22 cellular contexts compared by ENCODE assay signal in genomic region chr4:36264205-36264826, GRCh38. TPM values are rescaled to one million over a fixed set of nuclear protein-coding genes. Genes with fewer than 3 reads are reported as not detected.
DNase-seq lines count a peak whose midpoint lies in the region; ATAC-seq, FAIRE-seq and TF ChIP-seq lines count a peak whose summit lies in the region.
"Had no signal": no experiment of that assay in that cellular context is flagged by ENCODE, and none has a peak within 500 bp of the region (broad histone marks: within the 10 kb centered on the region; RNA-seq: fewer than 3 reads in every experiment).

No MANE protein-coding gene starts in this region.

- no peaks in the 10 kb centered on the region for H3K4me1 ChIP-seq in keratinocyte (ENCODE audit: control insufficient read depth, extremely low read depth, insufficient read depth, low read length)
- H3K4me1 ChIP-seq in GM23248 (ENCODE audit: insufficient read depth): no peaks in the 10 kb centered on the region
- peaks cover 5% of the 10 kb centered on the region for H3K4me1 ChIP-seq in suprapubic skin
- no peaks in the 10 kb centered on the region for H3K4me1 ChIP-seq in mesenchymal stem cell (ENCODE audit: control insufficient read depth, insufficient read depth, low read depth, low read length)
- H3K4me1 ChIP-seq: A549 had no signal

- dilution Hi-C loops in keratinocyte (cut with MboI; ENCODE audit: extremely low pct_ligation_motif_present, low sequenced_read_pairs): no loop called here

- peak overlapping the region; percentile 30 for H3K27ac Mint-ChIP-seq in activated T-cell treated with anti-CD3 and anti-CD28 coated beads, Interleukin-2, amount 50 U/mL, for 24 hours
- H3K27ac Mint-ChIP-seq in WTC11: no peak overlapping the region; the same call in 1 of the 2 replicates
- H3K27ac Mint-ChIP-seq in stimulated activated naive CD8-positive, alpha-beta T cell treated with anti-CD3 and anti-CD28 coated beads, Interleukin-15, amount 100 ng/mL, for 72 hours: peak overlapping the region in 1 of 2 donors; percentile 6

- H3K4me3 Mint-ChIP-seq in activated T-cell treated with anti-CD3 and anti-CD28 coated beads, Interleukin-2, amount 50 U/mL, for 24 hours: no peak overlapping the region
- no peak overlapping the region for H3K4me3 Mint-ChIP-seq in WTC11
- H3K4me3 Mint-ChIP-seq in stimulated activated naive CD8-positive, alpha-beta T cell treated with anti-CD3 and anti-CD28 coated beads, Interleukin-15, amount 100 ng/mL, for 72 hours: peak overlapping the region in 1 of 2 donors; percentile 0
- H3K4me3 Mint-ChIP-seq: CD4-positive, alpha-beta memory T cell had no signal

- H3K9me3 ChIP-seq in keratinocyte (ENCODE audit: control insufficient read depth, low read depth, low read length): no peaks in the 10 kb centered on the region
- H3K9me3 ChIP-seq in GM23248 (ENCODE audit: low read depth): no peaks in the 10 kb centered on the region
- no peaks in the 10 kb centered on the region for H3K9me3 ChIP-seq in suprapubic skin
- H3K9me3 ChIP-seq in mesenchymal stem cell (ENCODE audit: control insufficient read depth, low read length): no peaks in the 10 kb centered on the region
- H3K9me3 ChIP-seq: A549 had no signal

- H3K9me2 ChIP-seq in GM23248 (ENCODE audit: insufficient read depth): no peaks in the 10 kb centered on the region

- no peak overlapping the region for H2BK15ac ChIP-seq in mesenchymal stem cell (ENCODE audit: low read depth, poor library complexity, severe bottlenecking)

- 36 to 40% methylated on average over 2 of the region's 2 CpGs for WGBS in GM23248 (ENCODE audit: low coverage in 1 of 2, low lambda C conversion rate in 2 of 2, missing lambda C conversion rate in 2 of 2), 2 experiments
- WGBS in suprapubic skin: 85% methylated on average over 2 of the region's 2 CpGs
- 100% methylated on average over 2 of the region's 2 CpGs for WGBS in mesenchymal stem cell

- DNase-seq in activated T-cell treated with anti-CD3 and anti-CD28 coated beads, Interleukin-2, amount 50 U/mL, for 24 hours: no peak
- DNase-seq in activated T-cell treated with anti-CD3 and anti-CD28 coated beads for 4 hours: no peak
- no peak for DNase-seq in WTC11 (ENCODE audit: low spot score)
- no peak for DNase-seq in keratinocyte (ENCODE audit: low read depth, low spot score)
- no peak for DNase-seq in stimulated activated naive CD8-positive, alpha-beta T cell treated with anti-CD3 and anti-CD28 coated beads, Interleukin-15, amount 100 ng/mL, for 72 hours
- no peak for DNase-seq in GM23248
- DNase-seq in suprapubic skin (ENCODE audit: low spot score in 2 of 2): no peak
- no peak for DNase-seq in mesenchymal stem cell
- DNase-seq: Calu3; CD4-positive, alpha-beta memory T cell; NCI-H1105; NCI-H1694 treated with DMSO at 0.1 percent for 48 hours; NCI-H2107; NCI-H2227 treated with DMSO at 0.1 percent for 48 hours; NCI-H510A treated with DMSO at 0.1 percent for 48 hours; NCI-H774; PC-3; SHP77 treated with DMSO at 0.1 percent for 48 hours had no signal

- no peaks in the 10 kb centered on the region for H3K27me3 Mint-ChIP-seq in activated T-cell treated with anti-CD3 and anti-CD28 coated beads, Interleukin-2, amount 50 U/mL, for 24 hours
- no peaks in the 10 kb centered on the region; the same call in 1 of the 2 replicates for H3K27me3 Mint-ChIP-seq in WTC11 (ENCODE audit: low read depth)
- H3K27me3 Mint-ChIP-seq in stimulated activated naive CD8-positive, alpha-beta T cell treated with anti-CD3 and anti-CD28 coated beads, Interleukin-15, amount 100 ng/mL, for 72 hours: no peaks in the 10 kb centered on the region
- H3K27me3 Mint-ChIP-seq: CD4-positive, alpha-beta memory T cell had no signal

- no peaks in the 10 kb centered on the region for H3K36me3 Mint-ChIP-seq in activated T-cell treated with anti-CD3 and anti-CD28 coated beads, Interleukin-2, amount 50 U/mL, for 24 hours (ENCODE audit: low read depth)
- no peaks in the 10 kb centered on the region for H3K36me3 Mint-ChIP-seq in WTC11
- H3K36me3 Mint-ChIP-seq: CD4-positive, alpha-beta memory T cell had no signal

- peaks cover 41% of the 10 kb centered on the region for H3K4me1 Mint-ChIP-seq in activated T-cell treated with anti-CD3 and anti-CD28 coated beads, Interleukin-2, amount 50 U/mL, for 24 hours (ENCODE audit: low read depth)
- H3K4me1 Mint-ChIP-seq in WTC11: peaks cover 18% of the 10 kb centered on the region
- peaks cover 50% of the 10 kb centered on the region for H3K4me1 Mint-ChIP-seq in stimulated activated naive CD8-positive, alpha-beta T cell treated with anti-CD3 and anti-CD28 coated beads, Interleukin-15, amount 100 ng/mL, for 72 hours

- CTCF ChIA-PET in WTC11 (lab: Charles Lee): no interaction called here

- no peak overlapping the region for H2AK5ac ChIP-seq in mesenchymal stem cell (ENCODE audit: low read length, severe bottlenecking)

- H3K27ac ChIP-seq in keratinocyte (ENCODE audit: control insufficient read depth, insufficient read depth, low read length): no peak overlapping the region
- H3K27ac ChIP-seq in GM23248: no peak overlapping the region
- H3K27ac ChIP-seq in suprapubic skin: no peak overlapping the region
- no peak overlapping the region for H3K27ac ChIP-seq in mesenchymal stem cell (ENCODE audit: low read length, poor library complexity, severe bottlenecking)
- H3K27ac ChIP-seq: A549 had no signal

- H4K91ac ChIP-seq in mesenchymal stem cell (ENCODE audit: low read length): no peak overlapping the region

- no peak overlapping the region for H3K23ac ChIP-seq in mesenchymal stem cell (ENCODE audit: low read length in 2 of 2)

- H3K9me1 ChIP-seq in keratinocyte (ENCODE audit: control insufficient read depth, extremely low read depth, insufficient read depth, low read length): no peaks in the 10 kb centered on the region

- H3K9ac ChIP-seq in keratinocyte (ENCODE audit: control insufficient read depth, extremely low read depth, insufficient read depth, low read length) (no peak overlapping the region), GM23248 (no peak overlapping the region), mesenchymal stem cell (ENCODE audit: low read length) (no peak overlapping the region)

- no peak overlapping the region for H4K8ac ChIP-seq in mesenchymal stem cell (ENCODE audit: low read length)

- no peaks in the 10 kb centered on the region for H3K27me3 ChIP-seq in keratinocyte (ENCODE audit: control insufficient read depth, extremely low read depth, insufficient read depth, low read length)
- no peaks in the 10 kb centered on the region for H3K27me3 ChIP-seq in GM23248 (replicated peaks; ENCODE audit: insufficient read depth)
- H3K27me3 ChIP-seq in suprapubic skin: no peaks in the 10 kb centered on the region
- H3K27me3 ChIP-seq in mesenchymal stem cell (ENCODE audit: control insufficient read depth in 1 of 2, insufficient read depth in 1 of 2, low read length in 2 of 2): no peaks in the 10 kb centered on the region

- no peaks in the 10 kb centered on the region for H3K79me1 ChIP-seq in mesenchymal stem cell (replicated peaks; ENCODE audit: low read length, poor library complexity, severe bottlenecking)

- H3K4me3 ChIP-seq in keratinocyte (ENCODE audit: control insufficient read depth in 2 of 3, extremely low read depth in 1 of 3, insufficient read depth in 2 of 3, low read depth in 1 of 3, low read length in 3 of 3) (no peak overlapping the region), GM23248 (no peak overlapping the region), suprapubic skin (no peak overlapping the region), mesenchymal stem cell (ENCODE audit: insufficient read depth in 1 of 2, low read depth in 1 of 2, low read length in 2 of 2) (no peak overlapping the region)
- H3K4me3 ChIP-seq: A549, GM12878 had no signal

- FAIRE-seq in keratinocyte (lab: Jason Lieb, UNC): peak; percentile 32
- FAIRE-seq: A549, GM12878 had no signal

- H2AFZ ChIP-seq in keratinocyte (ENCODE audit: control insufficient read depth, low read length): no peak overlapping the region
- H2AFZ ChIP-seq in GM23248: no peak overlapping the region
- no peak overlapping the region for H2AFZ ChIP-seq in mesenchymal stem cell (ENCODE audit: low read depth, low read length)

- H3K4ac ChIP-seq in mesenchymal stem cell (ENCODE audit: low read depth in 1 of 2, low read length in 2 of 2): no peak overlapping the region

- POLR2A ChIA-PET in WTC11 (lab: Charles Lee): no interaction called here

- H3K9me3 Mint-ChIP-seq in activated T-cell treated with anti-CD3 and anti-CD28 coated beads, Interleukin-2, amount 50 U/mL, for 24 hours: no peaks in the 10 kb centered on the region
- H3K9me3 Mint-ChIP-seq in WTC11: no peaks in the 10 kb centered on the region
- H3K9me3 Mint-ChIP-seq in stimulated activated naive CD8-positive, alpha-beta T cell treated with anti-CD3 and anti-CD28 coated beads, Interleukin-15, amount 100 ng/mL, for 72 hours: peaks cover 0 to 7% of the 10 kb centered on the region in 2 donors

- no peak for TF ChIP-seq CTCF in WTC11 (IDR thresholded peaks at IDR 0.05)
- TF ChIP-seq CTCF in keratinocyte (optimal IDR thresholded peaks at IDR 0.05 in 1 of 3, IDR thresholded peaks at IDR 0.05 in 1 of 3, conservative IDR thresholded peaks at IDR 0.05 in 1 of 3; ENCODE audit: extremely low read depth in 1 of 3, insufficient read depth in 2 of 3, low read length in 3 of 3): no peak
- TF ChIP-seq CTCF in suprapubic skin (IDR thresholded peaks at IDR 0.05): no peak

- no peak overlapping the region for H2BK12ac ChIP-seq in mesenchymal stem cell (ENCODE audit: low read length in 2 of 2)

- in situ Hi-C loops in GM23248 (cut with MboI): no loop called here

- H3K4me2 ChIP-seq in keratinocyte (ENCODE audit: control insufficient read depth, extremely low read depth, insufficient read depth, low read depth, low read length): no peak overlapping the region
- H3K4me2 ChIP-seq in GM23248 (ENCODE audit: unreplicated experiment): no peak overlapping the region
- H3K4me2 ChIP-seq in mesenchymal stem cell (ENCODE audit: low read length, poor library complexity, severe bottlenecking): no peak overlapping the region
- H3K4me2 ChIP-seq: A549 had no signal

- TF ChIP-seq POLR2A in suprapubic skin (IDR thresholded peaks at IDR 0.05): no peak

- H3K79me2 ChIP-seq in keratinocyte (ENCODE audit: control insufficient read depth, insufficient read depth, low read length): no peaks in the 10 kb centered on the region
- no peaks in the 10 kb centered on the region for H3K79me2 ChIP-seq in GM23248 (ENCODE audit: insufficient read depth)

- TF ChIP-seq EP300 in suprapubic skin (IDR thresholded peaks at IDR 0.05): no peak

- H3K36me3 ChIP-seq in keratinocyte (ENCODE audit: control insufficient read depth in 2 of 2, extremely low read depth in 1 of 2, insufficient read depth in 2 of 2, low read length in 2 of 2): no peaks in the 10 kb centered on the region
- no peaks in the 10 kb centered on the region for H3K36me3 ChIP-seq in GM23248 (ENCODE audit: low read depth)
- no peaks in the 10 kb centered on the region for H3K36me3 ChIP-seq in suprapubic skin
- no peaks in the 10 kb centered on the region for H3K36me3 ChIP-seq in mesenchymal stem cell (ENCODE audit: control insufficient read depth in 1 of 2, insufficient read depth in 2 of 2, low read depth in 1 of 2, low read length in 2 of 2)

- no peak overlapping the region for H2BK120ac ChIP-seq in mesenchymal stem cell (ENCODE audit: low read depth, low read length)

- peak; percentile 87 for ATAC-seq in WTC11
- peak; percentile 3 for ATAC-seq in stimulated activated naive CD8-positive, alpha-beta T cell treated with anti-CD3 and anti-CD28 coated beads, Interleukin-15, amount 100 ng/mL, for 72 hours
- ATAC-seq: A549, GM12878, HCT116, PC-3 had no signal

- H4K20me1 ChIP-seq in keratinocyte (ENCODE audit: control insufficient read depth, extremely low read depth, insufficient read depth, low read length) (no peaks in the 10 kb centered on the region), GM23248 (ENCODE audit: insufficient read depth) (no peaks in the 10 kb centered on the region)

- no peak overlapping the region for H3K18ac ChIP-seq in mesenchymal stem cell (ENCODE audit: low read depth in 1 of 2, low read length in 2 of 2)

- H3K14ac ChIP-seq in mesenchymal stem cell (ENCODE audit: low read length in 2 of 2): no peak overlapping the region

- H2BK5ac ChIP-seq in mesenchymal stem cell (ENCODE audit: low read depth, low read length, poor library complexity, severe bottlenecking): no peak overlapping the region

- no peaks in the 10 kb centered on the region for H3F3A ChIP-seq in GM23248 (ENCODE audit: insufficient read depth)

RNA-seq across cellular contexts. Expression of gene DTHD1, which starts 17.1 kb away (rescaled TPM):
- total RNA-seq in WTC11 (2021) (not detected in 3 replicates), suprapubic skin (under 1 TPM in 2 of 4 donors, not detected in 2; 0.21 to 0.32 TPM)
- polyA plus RNA-seq in keratinocyte (not detected in 3 replicates), GM23248 (2016; fragmentation: Nextera tagmentation; extraction: Ambion mirVana) (not detected in 2 replicates)
- polyA plus RNA-seq in keratinocyte (2011; ENCODE audit: low read depth): not detected
- not detected in 2 replicates for polyA plus RNA-seq in keratinocyte (2011; cell fraction: cytosol; rRNA removed)
- not detected in 2 replicates for polyA plus RNA-seq in keratinocyte (2011; cell fraction: nucleus; rRNA removed)
- not detected in 2 replicates for polyA plus RNA-seq in keratinocyte (2012; ENCODE audit: low replicate concordance)
- not detected in 3 replicates for polyA minus RNA-seq in keratinocyte
- not detected for polyA minus RNA-seq in keratinocyte (2011; cell fraction: cytosol; rRNA and poly(A)+ RNA removed)
- not detected in 2 replicates for polyA minus RNA-seq in keratinocyte (2011; cell fraction: nucleus; rRNA and poly(A)+ RNA removed)
- not detected in 2 replicates for total RNA-seq in GM23248 (2014; rRNA removed; shearing (Covaris generic))
- not detected for polyA plus RNA-seq in mesenchymal stem cell (2013, experiment 1 of 2)
- polyA plus RNA-seq in mesenchymal stem cell (2013, experiment 2 of 2): not detected
- total RNA-seq: Calu3, PC-3 had no signal
- polyA plus RNA-seq: A549, BJ had no signal

RNA-seq across cellular contexts. Expression of gene ARAP2, which starts 20.0 kb away (rescaled TPM):
- total RNA-seq in WTC11 (2021) (1.0 to 2.4 TPM (median 1.5 TPM) in 3 replicates), suprapubic skin (100 to 1,000 TPM in 3 of 4 donors, 10 to 100 TPM in 1; 88.2 to 203 (median 117) TPM)
- polyA plus RNA-seq in keratinocyte (3.8 to 9.3 TPM (median 7.2 TPM) in 3 replicates), GM23248 (2016; fragmentation: Nextera tagmentation; extraction: Ambion mirVana) (not detected in 2 replicates)
- 52.3 TPM for polyA plus RNA-seq in keratinocyte (2011; ENCODE audit: low read depth)
- polyA plus RNA-seq in keratinocyte (2011; cell fraction: cytosol; rRNA removed): 2.5 and 5.6 TPM in 2 replicates
- 8.8 and 13.1 TPM in 2 replicates for polyA plus RNA-seq in keratinocyte (2011; cell fraction: nucleus; rRNA removed)
- polyA plus RNA-seq in keratinocyte (2012; ENCODE audit: low replicate concordance): 5.6 and 16.2 TPM in 2 replicates
- 3.5 to 42.7 TPM (median 27.0 TPM) in 3 replicates for polyA minus RNA-seq in keratinocyte
- 8.2 TPM for polyA minus RNA-seq in keratinocyte (2011; cell fraction: cytosol; rRNA and poly(A)+ RNA removed)
- 23.8 and 62.5 TPM in 2 replicates for polyA minus RNA-seq in keratinocyte (2011; cell fraction: nucleus; rRNA and poly(A)+ RNA removed)
- not detected in 2 replicates for total RNA-seq in GM23248 (2014; rRNA removed; shearing (Covaris generic))
- 0.18 TPM for polyA plus RNA-seq in mesenchymal stem cell (2013, experiment 1 of 2)
- 0.16 TPM for polyA plus RNA-seq in mesenchymal stem cell (2013, experiment 2 of 2)
- polyA plus RNA-seq: BJ had no signal

Comparison
In these comparisons a context has a peak if more than half of its experiments do, and no peak if none do; other contexts are left out.
1. RNA of gene ARAP2, which starts 20.0 kb away (total RNA-seq): 88.2 to 203 TPM in suprapubic skin; 1.0 to 2.4 TPM in WTC11 and not detected in GM23248; every median in the first group is over 10 times any median in the second.